Comparison of ENCODE assay signal across 9 cellular contexts in genomic region chr5:97142521-97143254, GRCh38. TPM values are rescaled to one million over a fixed set of nuclear protein-coding genes. Genes with fewer than 3 reads are reported as not detected.
DNase-seq lines count a peak whose midpoint lies in the region; ATAC-seq, FAIRE-seq and TF ChIP-seq lines count a peak whose summit lies in the region.
"Had no signal": no experiment of that assay in that cellular context is flagged by ENCODE, and none has a peak within 500 bp of the region (broad histone marks: within the 10 kb centered on the region; RNA-seq: fewer than 3 reads in every experiment).

TSS of gene LIX1 (minus strand) at chr5:97142611. CDS start at chr5:97142576, 35 bp downstream.

- TF ChIP-seq RAD21 in A549 (conservative IDR thresholded peaks at IDR 0.05 in 1 of 2, IDR thresholded peaks at IDR 0.05 in 1 of 2), result peak; percentile 78 to 79

- no peak for TF ChIP-seq EP300 in A549 (IDR thresholded peaks at IDR 0.05)

- ATAC-seq in A549 (peak; percentile 94 to 96), esophagus mucosa (peak; percentile 38)

- DNase-seq in A549 (ENCODE audit: low read depth in 1 of 2, low spot score in 1 of 2) (peak; percentile 29 to 39), GM03348 (ENCODE audit: low spot score) (peak; percentile 54), HCEC 1CT (peak; percentile 55), MG63 (peak; percentile 8), SKM-1 treated with dmso at 0.1 percent for 144 hours (lab: John Stamatoyannopoulos, UW; ENCODE audit: unreplicated experiment) (peak; percentile 43), mucosa of gallbladder (ENCODE audit: low spot score) (peak; percentile 14)
- DNase-seq in stimulated activated naive CD4-positive, alpha-beta T cell treated with Interleukin-2 at 50 U/mL for 16 hours (lab: John Stamatoyannopoulos, UW), result no peak

- H3K4me2 ChIP-seq in A549, result 0 out of 3 replicates have a peak within 1 kb of the TSS, but pooled peaks have one; percentile 25

- no peaks in the 10 kb centered on the region for H3K4me1 ChIP-seq in A549

- CTCF ChIA-PET in A549 (lab: Yijun Ruan, JAX), result interaction anchor here (0.6 to 3.7 kb wide), 20 partner anchors 14 to 802 kb away, joined by 3 to 24 read pairs (median 3); partner anchors contain the start of gene ERAP2

- POLR2A ChIA-PET in A549 (lab: Yijun Ruan, JAX), result interaction anchor here (0.6 to 1.1 kb wide), 3 partner anchors 9 to 390 kb away, joined by 3 to 4 read pairs (median 3); no protein-coding TSS in a partner anchor

- H3K27me3 ChIP-seq in MG63, result peaks cover 16% of the 10 kb centered on the region

- TF ChIP-seq POLR2A in A549 (IDR thresholded peaks at IDR 0.05; ENCODE audit: low read length), result no peak

- 42% methylated on average over 6 of the region's 6 CpGs for WGBS in A549 (ENCODE audit: missing lambda C conversion rate)

- H3K4me3 ChIP-seq in A549, result no peak within 1 kb of the TSS
- H3K4me3 ChIP-seq in MG63, result no peak within 1 kb of the TSS

- no peaks in the 10 kb centered on the region for H3K9me3 ChIP-seq in A549
- H3K9me3 ChIP-seq in MG63, result no peaks in the 10 kb centered on the region

- H3K27ac ChIP-seq in A549, result no peak within 1 kb of the TSS

- no peak for FAIRE-seq in A549 (lab: Jason Lieb, UNC)

- peak; percentile 62 for TF ChIP-seq CTCF in A549 (IDR thresholded peaks at IDR 0.05)

- H3K36me3 ChIP-seq in MG63, result no peaks in the 10 kb centered on the region

TF ChIP-seq in A549, 52 proteins besides CTCF, POLR2A, EP300 and RAD21:
- no peak for TF ChIP-seq USF2 (IDR thresholded peaks at IDR 0.05)
- peak; percentile 56; the same call in 2 of the 3 replicates for TF ChIP-seq SMC3 (IDR thresholded peaks at IDR 0.05)

RNA-seq across cellular contexts. Expression of gene LIX1, which starts in this region (rescaled TPM):
- polyA plus RNA-seq in A549 (2011; rRNA removed) (not detected in 2 replicates), A549 (2017; fragmentation: RNase III; extraction: RNeasy Plus Mini Kit Qiagen cat#74134 plus additional on column Dnase treatment) (not detected in 3 replicates)
- polyA plus RNA-seq in A549 (2012; cell fraction: cytosol; rRNA removed), result not detected in 2 replicates
- polyA plus RNA-seq in A549 (2012; cell fraction: nucleus; rRNA removed), result not detected in 2 replicates
- not detected in 2 replicates for polyA minus RNA-seq in A549 (2011; rRNA and poly(A)+ RNA removed)
- total RNA-seq in MG63 (2014; rRNA removed; shearing (Covaris generic); ENCODE audit: low replicate concordance), result not detected in 2 replicates
- total RNA-seq in esophagus mucosa (not detected), mucosa of gallbladder (0.17 TPM)
- total RNA-seq: natural killer cell treated with Interleukin-12 subunit alpha and Interleukin-12 subunit beta and Interleukin-15 and Interleukin-18, amount 100 ng/mL, for 72 hours had no signal

Comparison
In these comparisons a context has a peak if more than half of its experiments do, and no peak if none do; other contexts are left out.
1. Peak in DNase-seq, ATAC-seq and H3K4me2 ChIP-seq in A549; RNA of the gene not detected or under 1 TPM.
2. Peak in DNase-seq in MG63; RNA of the gene not detected or under 1 TPM.
3. Peak in ATAC-seq in esophagus mucosa; RNA of the gene not detected or under 1 TPM.
4. Peak in DNase-seq in mucosa of gallbladder; RNA of the gene not detected or under 1 TPM.